ENCODE assay signal across 9 cellular contexts in genomic region chr7:28958235-28958945, GRCh38. TPM values are rescaled to one million over a fixed set of nuclear protein-coding genes. Genes with fewer than 3 reads are reported as not detected.
DNase-seq lines count a peak whose midpoint lies in the region; ATAC-seq and TF ChIP-seq lines count a peak whose summit lies in the region.
"Had no signal": no experiment of that assay in that cellular context is flagged by ENCODE, and none has a peak within 500 bp of the region (broad histone marks: within the 10 kb centered on the region; RNA-seq: fewer than 3 reads in every experiment).

Gene TRIL, minus strand, starts transcription at chr7:28958330. Its CDS starts 284 bp downstream, at chr7:28958046.

- WGBS in gastroesophageal sphincter (ENCODE audit: low coverage in 1 of 2), 2 donors: 13 to 19% methylated on average over 18 of the region's 65 CpGs

- H3K9me3 Mint-ChIP-seq in activated CD4-positive, alpha-beta T cell treated with anti-CD3 and anti-CD28 coated beads, Interleukin-2, amount 10 ng/mL, durations not matched to agents 24 days and 14 days: no peaks in the 10 kb centered on the region
- H3K9me3 Mint-ChIP-seq in activated CD4-positive, alpha-beta memory T cell treated with anti-CD3 and anti-CD28 coated beads, Interleukin-2, amount 10 ng/mL, durations not matched to agents 7 days and 5 days: no peaks in the 10 kb centered on the region
- H3K9me3 Mint-ChIP-seq in natural killer cell: no peaks in the 10 kb centered on the region

- ATAC-seq in gastroesophageal sphincter (peak; percentile 62), natural killer cell (peak in 1 of 3 donors; percentile 23), GM18498 (IDR thresholded peaks at IDR 0.05; ENCODE audit: unreplicated experiment) (no peak), GM18517 (IDR thresholded peaks at IDR 0.05; ENCODE audit: unreplicated experiment) (no peak)

- no peak within 1 kb of the TSS for H3K4me3 Mint-ChIP-seq in activated CD4-positive, alpha-beta T cell treated with anti-CD3 and anti-CD28 coated beads, Interleukin-2, amount 10 ng/mL, durations not matched to agents 24 days and 14 days
- H3K4me3 Mint-ChIP-seq in activated CD4-positive, alpha-beta memory T cell treated with anti-CD3 and anti-CD28 coated beads, Interleukin-2, amount 10 ng/mL, durations not matched to agents 7 days and 5 days: peak within 1 kb of the TSS; percentile 8
- peak within 1 kb of the TSS; percentile 79 for H3K4me3 Mint-ChIP-seq in natural killer cell

- no peak for TF ChIP-seq EP300 in gastroesophageal sphincter (IDR thresholded peaks at IDR 0.05)

- intact Hi-C loops in activated CD4-positive, alpha-beta T cell treated with anti-CD3 and anti-CD28 coated beads, Interleukin-2, amount 10 ng/mL, durations not matched to agents 24 days and 14 days (cut with micrococcal nuclease): loop anchor here (5.0 to 10.0 kb wide), 5 partner anchors 79 to 1716 kb away; partner anchors contain the start of genes CHN2 and EVX1
- intact Hi-C loops in natural killer cell (cut with micrococcal nuclease): no loop called here

- TF ChIP-seq POLR2A in gastroesophageal sphincter (IDR thresholded peaks at IDR 0.05): no peak

- H3K4me1 Mint-ChIP-seq in activated CD4-positive, alpha-beta T cell treated with anti-CD3 and anti-CD28 coated beads, Interleukin-2, amount 10 ng/mL, durations not matched to agents 24 days and 14 days: peaks cover 4% of the 10 kb centered on the region
- peaks cover 8% of the 10 kb centered on the region for H3K4me1 Mint-ChIP-seq in activated CD4-positive, alpha-beta memory T cell treated with anti-CD3 and anti-CD28 coated beads, Interleukin-2, amount 10 ng/mL, durations not matched to agents 7 days and 5 days
- H3K4me1 Mint-ChIP-seq in natural killer cell: peaks cover 14 to 17% of the 10 kb centered on the region in 2 donors

- peaks cover 0 to 48% (median 27%) of the 10 kb centered on the region in 3 donors for H3K4me1 ChIP-seq in gastroesophageal sphincter

- CTCF ChIA-PET in activated CD4-positive, alpha-beta memory T cell treated with anti-CD3 and anti-CD28 coated beads, Interleukin-2, amount 10 ng/mL, durations not matched to agents 7 days and 5 days (lab: Charles Lee): interaction anchor here (1.6 kb wide), 1 partner anchor 17 kb away, joined by 3 read pairs; no protein-coding TSS in a partner anchor
- CTCF ChIA-PET in HEK293T (lab: Yijun Ruan, JAX): interaction anchor here (1.3 kb wide), 1 partner anchor 148 kb away, joined by 3 read pairs; no protein-coding TSS in a partner anchor

- peak within 1 kb of the TSS in 3 of 4 donors; percentile 70 to 72 (median 70) for H3K27ac ChIP-seq in gastroesophageal sphincter

- no peaks in the 10 kb centered on the region for H3K36me3 Mint-ChIP-seq in activated CD4-positive, alpha-beta T cell treated with anti-CD3 and anti-CD28 coated beads, Interleukin-2, amount 10 ng/mL, durations not matched to agents 24 days and 14 days (ENCODE audit: low read depth)
- H3K36me3 Mint-ChIP-seq in activated CD4-positive, alpha-beta memory T cell treated with anti-CD3 and anti-CD28 coated beads, Interleukin-2, amount 10 ng/mL, durations not matched to agents 7 days and 5 days (ENCODE audit: low read depth): no peaks in the 10 kb centered on the region
- H3K36me3 Mint-ChIP-seq in natural killer cell: no peaks in the 10 kb centered on the region

- H3K27me3 ChIP-seq in gastroesophageal sphincter: peaks cover 52% of the 10 kb centered on the region

- H3K4me3 ChIP-seq in gastroesophageal sphincter: peak within 1 kb of the TSS; percentile 26 to 58

- no peaks in the 10 kb centered on the region for H3K36me3 ChIP-seq in gastroesophageal sphincter

- no peaks in the 10 kb centered on the region for H3K9me3 ChIP-seq in gastroesophageal sphincter

- DNase-seq in activated CD4-positive, alpha-beta T cell treated with anti-CD3 and anti-CD28 coated beads, Interleukin-2, amount 10 ng/mL, durations not matched to agents 24 days and 14 days: peak; percentile 57
- no peak for DNase-seq in activated CD4-positive, alpha-beta T cell treated with anti-CD3 and anti-CD28 coated beads for 4 hours
- no peak for DNase-seq in activated CD4-positive, alpha-beta memory T cell treated with anti-CD3 and anti-CD28 coated beads, Interleukin-2, amount 10 ng/mL, durations not matched to agents 7 days and 5 days
- DNase-seq in natural killer cell (no peak), HEK293T (ENCODE audit: extremely low spot score) (no peak)

- H3K27me3 Mint-ChIP-seq in activated CD4-positive, alpha-beta T cell treated with anti-CD3 and anti-CD28 coated beads, Interleukin-2, amount 10 ng/mL, durations not matched to agents 24 days and 14 days: peaks cover 48% of the 10 kb centered on the region
- peaks cover 47% of the 10 kb centered on the region for H3K27me3 Mint-ChIP-seq in activated CD4-positive, alpha-beta memory T cell treated with anti-CD3 and anti-CD28 coated beads, Interleukin-2, amount 10 ng/mL, durations not matched to agents 7 days and 5 days
- H3K27me3 Mint-ChIP-seq in natural killer cell (ENCODE audit: low read depth in 2 of 2): peaks cover 39 to 45% of the 10 kb centered on the region in 2 donors

- TF ChIP-seq CTCF in gastroesophageal sphincter (IDR thresholded peaks at IDR 0.05) (no peak), natural killer cell (IDR thresholded peaks at IDR 0.05) (no peak)

- POLR2A ChIA-PET in activated CD4-positive, alpha-beta memory T cell treated with anti-CD3 and anti-CD28 coated beads, Interleukin-2, amount 10 ng/mL, durations not matched to agents 7 days and 5 days (lab: Charles Lee): no interaction called here
- POLR2A ChIA-PET in HEK293T (lab: Yijun Ruan, JAX): no interaction called here

- no peak within 1 kb of the TSS for H3K27ac Mint-ChIP-seq in activated CD4-positive, alpha-beta T cell treated with anti-CD3 and anti-CD28 coated beads, Interleukin-2, amount 10 ng/mL, durations not matched to agents 24 days and 14 days
- peak within 1 kb of the TSS; percentile 14 for H3K27ac Mint-ChIP-seq in activated CD4-positive, alpha-beta memory T cell treated with anti-CD3 and anti-CD28 coated beads, Interleukin-2, amount 10 ng/mL, durations not matched to agents 7 days and 5 days
- H3K27ac Mint-ChIP-seq in natural killer cell: no peak within 1 kb of the TSS

TF ChIP-seq in HEK293T, 16 proteins besides CTCF, POLR2A, EP300 and RAD21:
- TF ChIP-seq FOXA1 (IDR thresholded peaks at IDR 0.05): no peak
- TF ChIP-seq FOXK2 (IDR thresholded peaks at IDR 0.05): no peak
- TF ChIP-seq L3MBTL2 (conservative IDR thresholded peaks at IDR 0.05): no peak
- no peak for TF ChIP-seq HDGF (IDR thresholded peaks at IDR 0.05; ENCODE audit: borderline replicate concordance)
- TF ChIP-seq NFRKB (IDR thresholded peaks at IDR 0.05): no peak
- no peak for TF ChIP-seq LEF1 (IDR thresholded peaks at IDR 0.05; ENCODE audit: borderline replicate concordance)
- TF ChIP-seq TARDBP (IDR thresholded peaks at IDR 0.05): no peak
- TF ChIP-seq BHLHE40 (IDR thresholded peaks at IDR 0.05; ENCODE audit: borderline replicate concordance): no peak
- TF ChIP-seq ARNT (IDR thresholded peaks at IDR 0.05): no peak
- no peak for TF ChIP-seq ELF4 (IDR thresholded peaks at IDR 0.05)

RNA-seq across cellular contexts. Expression of gene TRIL, which starts in this region (rescaled TPM):
- total RNA-seq in activated CD4-positive, alpha-beta T cell treated with anti-CD3 and anti-CD28 coated beads, Interleukin-2, amount 10 ng/mL, durations not matched to agents 24 days and 14 days: 0.12 and 0.16 TPM in 2 replicates
- total RNA-seq in activated CD4-positive, alpha-beta memory T cell treated with anti-CD3 and anti-CD28 coated beads, Interleukin-2, amount 10 ng/mL, durations not matched to agents 7 days and 5 days: under 1 TPM in 1 of 2 experiments, not detected in 1; 0.10 TPM
- 1 to 10 TPM; 1.6 to 6.6 (median 3.9) TPM for total RNA-seq in gastroesophageal sphincter
- total RNA-seq in natural killer cell: under 1 TPM in 1 of 3 donors, not detected in 2; 0.07 TPM
- total RNA-seq: activated CD8-positive, alpha-beta memory T cell treated with anti-CD3 and anti-CD28 coated beads for 36 hours had no signal

Comparison
In these comparisons a context has a peak if more than half of its experiments do, and no peak if none do; other contexts are left out.
1. Peak in DNase-seq in activated CD4-positive, alpha-beta T cell treated with anti-CD3 and anti-CD28 coated beads, Interleukin-2, amount 10 ng/mL, durations not matched to agents 24 days and 14 days; RNA of the gene not detected or under 1 TPM.